In genomic region chr1:241744591-241744990, GRCh38 we compare ENCODE assay signal across 30 cellular contexts.
"Had no signal": no experiment of that assay in that cellular context is flagged by ENCODE, and none has a peak within 500 bp of the region (broad histone marks: within the 10 kb centered on the region; RNA-seq: fewer than 3 reads in every experiment).

No MANE protein-coding gene starts in this region.

- H3K4me1 ChIP-seq: adrenal gland, body of pancreas, breast epithelium had no signal

- H3K9me3 ChIP-seq: adrenal gland, body of pancreas, breast epithelium had no signal

- H3K27me3 ChIP-seq: adrenal gland, body of pancreas, brain microvascular endothelial cell, breast epithelium had no signal

- H3K27ac ChIP-seq: adrenal gland, body of pancreas, brain microvascular endothelial cell, breast epithelium, VCaP had no signal

- DNase-seq: activated B cell treated with CpG ODN at 0.5 μM for 24 hours; activated CD4-positive, alpha-beta memory T cell treated with anti-CD3 and anti-CD28 coated beads for 36 hours; activated CD4-positive, alpha-beta T cell treated with anti-CD3 and anti-CD28 coated beads for 4 hours; activated CD4-positive, alpha-beta T cell treated with anti-CD3 and anti-CD28 coated beads, Interleukin-2, amount 10 ng/mL, durations not matched to agents 24 days and 14 days; activated CD4-positive, alpha-beta T cell treated with anti-CD3 and anti-CD28 coated beads, Interleukin-2, amount 50 U/mL, for 1 hour; activated CD4-positive, alpha-beta T cell treated with anti-CD3 and anti-CD28 coated beads, Interleukin-2, amount 50 U/mL, for 4 hours; activated CD4-positive, CD25-positive, alpha-beta regulatory T cell treated with anti-CD3 and anti-CD28 coated beads, Interleukin-2, amount 50 U/mL, for 72 hours; activated CD8-positive, alpha-beta memory T cell treated with anti-CD3 and anti-CD28 coated beads, Interleukin-2, amount 50 U/mL, for 4 hours; activated CD8-positive, alpha-beta T cell treated with anti-CD3 and anti-CD28 coated beads for 36 hours; activated effector memory CD4-positive, alpha-beta T cell treated with anti-CD3 and anti-CD28 coated beads, Interleukin-2, amount 50 U/mL, for 16 hours; activated gamma-delta T cell treated with Interleukin-2 at 50 U/mL for 16 hours; activated naive CD4-positive, alpha-beta T cell; activated naive CD4-positive, alpha-beta T cell treated with anti-CD3 and anti-CD28 coated beads for 36 hours; activated naive CD4-positive, alpha-beta T cell treated with anti-CD3 and anti-CD28 coated beads, Interleukin-2, amount 50 U/mL, for 16 hours; activated naive CD8-positive, alpha-beta T cell treated with anti-CD3 and anti-CD28 coated beads for 36 hours; activated T-cell treated with anti-CD3 and anti-CD28 coated beads for 4 hours; activated T-cell treated with anti-CD3 and anti-CD28 coated beads, Interleukin-2, amount 50 U/mL, for 1 hour; activated T-cell treated with anti-CD3 and anti-CD28 coated beads, Interleukin-2, amount 50 U/mL, for 4 hours; activated T-cell treated with anti-CD3 and anti-CD28 coated beads, Interleukin-2, amount 50 U/mL, for 72 hours; adrenal gland; amniotic stem cell; aorta; body of pancreas; brain microvascular endothelial cell; central memory CD4-positive, alpha-beta T cell; T-helper 1 cell; T-helper 2 cell; T-helper 9 cell had no signal

- H3K36me3 ChIP-seq: adrenal gland, brain microvascular endothelial cell, breast epithelium had no signal

- H3K4me3 ChIP-seq: adrenal gland, body of pancreas, breast epithelium had no signal
